In genomic region chr11:96187779-96188624, GRCh38 we compare ENCODE assay signal across 8 cellular contexts.
A peak's percentile ranks its signal among the peaks of the same experiment; 100 is the strongest.
DNase-seq lines count a peak whose midpoint lies in the region; ATAC-seq and TF ChIP-seq lines count a peak whose summit lies in the region.

No MANE protein-coding gene starts in this region.

- 93 to 96% methylated on average over 2 to 3 of the region's 4 CpGs for WGBS in mesodermal cell (ENCODE audit: insufficient coverage in 2 of 2), 2 experiments

- no peak for ATAC-seq in GM21737 (IDR thresholded peaks at IDR 0.05; ENCODE audit: unreplicated experiment)
- ATAC-seq in HG03442 (IDR thresholded peaks at IDR 0.05; ENCODE audit: unreplicated experiment), result no peak

- CTCF ChIA-PET in AG04450 (lab: Charles Lee), result interaction anchor here (1.2 to 1.9 kb wide), 3 partner anchors 42 to 155 kb away, joined by 3 to 8 read pairs (median 4); partner anchors contain the start of gene MAML2

- no peaks in the 10 kb centered on the region for H3K9me3 ChIP-seq in AG04450 (ENCODE audit: control insufficient read depth, insufficient read depth, low read length)
- no peaks in the 10 kb centered on the region for H3K9me3 ChIP-seq in mesodermal cell (ENCODE audit: control insufficient read depth, low read length)

- no peak for TF ChIP-seq CTCF in AG04450 (IDR thresholded peaks at IDR 0.05; ENCODE audit: low read depth, low read length)
- no peak for TF ChIP-seq CTCF in HFF-Myc (IDR thresholded peaks at IDR 0.05; ENCODE audit: low read depth, low read length, missing control alignments)

- no peak overlapping the region for H3K4me3 ChIP-seq in AG04450 (ENCODE audit: low read depth, low read length)
- no peak overlapping the region for H3K4me3 ChIP-seq in HFF-Myc (replicated peaks; ENCODE audit: low read depth, low read length)
- H3K4me3 ChIP-seq in mesodermal cell (ENCODE audit: extremely low read depth, insufficient read depth, low read length, poor library complexity, severe bottlenecking), result no peak overlapping the region

- H3K27me3 ChIP-seq in AG04450 (ENCODE audit: control insufficient read depth, insufficient read depth, low read length), result no peaks in the 10 kb centered on the region

- H3K4me1 ChIP-seq in mesodermal cell (ENCODE audit: control insufficient read depth, insufficient read depth, low read length, poor library complexity, severe bottlenecking), result peaks cover 32% of the 10 kb centered on the region

- POLR2A ChIA-PET in AG04450 (lab: Yijun Ruan, JAX), result interaction anchor here (0.7 to 1.5 kb wide), 7 partner anchors 9 to 353 kb away, joined by 3 to 12 read pairs (median 4); partner anchors contain the start of gene MAML2

- DNase-seq in AG04450 (ENCODE audit: low read depth, low spot score) (no peak), HFF-Myc (ENCODE audit: extremely low read depth, low read depth) (peak; percentile 78), astrocyte of the hippocampus (ENCODE audit: low read depth, low spot score) (peak; percentile 92), NCI-H345 treated with DMSO at 0.1 percent for 48 hours (lab: John Stamatoyannopoulos, UW; ENCODE audit: unreplicated experiment) (no peak)
- no peak for DNase-seq in stimulated activated CD4-positive, alpha-beta T cell treated with anti-CD3 and anti-CD28 coated beads, Interleukin-12 subunit alpha, Interleukin-12 subunit beta, amount 100 ng/mL, for 4 hours

- H3K36me3 ChIP-seq in mesodermal cell (ENCODE audit: control insufficient read depth, insufficient read depth, low read length), result no peaks in the 10 kb centered on the region

- H3K27ac ChIP-seq in AG04450 (ENCODE audit: low read depth, low read length) (peak overlapping the region; percentile 69), mesodermal cell (ENCODE audit: low read depth, low read length, severe bottlenecking) (peak overlapping the region; percentile 81)

Comparison
In these comparisons a context has a peak if more than half of its experiments do, and no peak if none do; other contexts are left out.
1. DNase-seq: peak in HFF-Myc (single experiment) and astrocyte of the hippocampus (single experiment); none in AG04450 (single experiment), NCI-H345 treated with DMSO at 0.1 percent for 48 hours (single experiment) and stimulated activated CD4-positive, alpha-beta T cell treated with anti-CD3 and anti-CD28 coated beads, Interleukin-12 subunit alpha, Interleukin-12 subunit beta, amount 100 ng/mL, for 4 hours (single experiment).